Comparison of ENCODE assay signal across 27 cellular contexts in the genomic region with DNA sequence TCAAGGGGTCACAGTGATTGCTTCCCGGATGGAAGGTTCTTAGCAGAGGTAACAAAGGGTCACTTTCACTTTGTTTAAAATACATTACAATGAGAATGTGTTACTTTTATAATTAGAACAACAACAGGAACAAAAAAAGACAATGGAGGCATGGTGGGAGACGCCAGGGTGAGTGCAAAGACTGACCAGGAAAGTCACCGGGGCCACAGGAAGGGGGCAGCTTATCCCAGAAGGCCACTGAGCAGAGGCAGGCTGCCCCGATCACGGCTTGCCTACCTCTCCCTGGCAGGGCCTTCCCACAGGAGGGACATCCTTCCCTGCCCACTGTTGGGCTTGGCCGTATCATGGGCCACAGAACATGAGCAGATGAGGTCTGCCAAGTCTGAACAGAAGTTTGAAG. TPM values are rescaled to one million over a fixed set of nuclear protein-coding genes. Genes with fewer than 3 reads are reported as not detected.
"Had no signal": no experiment of that assay in that cellular context is flagged by ENCODE, and none has a peak within 500 bp of the region (broad histone marks: within the 10 kb centered on the region; RNA-seq: fewer than 3 reads in every experiment).

No MANE protein-coding gene starts in this region.

- H3K27ac ChIP-seq: heart left ventricle, left lung, lower lobe of right lung, pancreas, suprapubic skin, thyroid gland, upper lobe of left lung, uterus had no signal

- H3K9me3 ChIP-seq: heart left ventricle, left lung, lower lobe of right lung, pancreas, suprapubic skin, thyroid gland, upper lobe of left lung, uterus had no signal

- H3K4me1 Mint-ChIP-seq: memory B cell, mesothelial cell of epicardium, natural killer cell had no signal

- ATAC-seq: esophagus mucosa; heart left ventricle; left lung; lower lobe of right lung; natural killer cell; pancreas; right cardiac atrium; stimulated activated naive CD8-positive, alpha-beta T cell treated with anti-CD3 and anti-CD28 coated beads, Interleukin-15, Interleukin-2, amounts not matched to agents 100 U/mL and 50 U/mL, for 24 hours had no signal

- H3K27me3 ChIP-seq: dorsolateral prefrontal cortex, pancreas, thyroid gland, upper lobe of left lung, uterus had no signal

- H3K4me1 ChIP-seq: heart left ventricle, left lung, lower lobe of right lung, pancreas, suprapubic skin, thyroid gland, upper lobe of left lung, uterus had no signal

- H3K4me3 ChIP-seq: heart left ventricle, left lung, lower lobe of right lung, pancreas, smooth muscle cell, suprapubic skin, thyroid gland, upper lobe of left lung, uterus had no signal

- DNase-seq: cortex of kidney; dorsolateral prefrontal cortex; effector CD8-positive, alpha-beta T cell; heart left ventricle; hippocampal formation; islet precursor cell; left lung; lower lobe of right lung; natural killer cell; occipital lobe; right cardiac atrium; stimulated activated CD4-positive, alpha-beta T cell treated with anti-CD3 and anti-CD28 coated beads, Interleukin-2, amount 100 ng/mL, for 48 hours; stimulated activated naive CD8-positive, alpha-beta T cell treated with anti-CD3 and anti-CD28 coated beads, Interleukin-15, Interleukin-2, amounts not matched to agents 100 U/mL and 50 U/mL, for 24 hours; thyroid gland; uterus had no signal

- H3K4me2 ChIP-seq: smooth muscle cell had no signal

- H3K4me3 Mint-ChIP-seq: memory B cell, mesothelial cell of epicardium, natural killer cell, neural crest cell had no signal

- H3K27ac Mint-ChIP-seq: memory B cell, mesothelial cell of epicardium, natural killer cell, progenitor cell of endocrine pancreas had no signal

- H3K36me3 Mint-ChIP-seq: memory B cell, mesothelial cell of epicardium, natural killer cell had no signal

- H3K9me3 Mint-ChIP-seq: memory B cell, mesothelial cell of epicardium, natural killer cell, neural crest cell had no signal

- FAIRE-seq: endometrium, frontal cortex, pancreas had no signal

- H3K36me3 ChIP-seq: heart left ventricle, left lung, lower lobe of right lung, pancreas, suprapubic skin, thyroid gland, upper lobe of left lung, uterus had no signal

RNA-seq across cellular contexts. Expression of gene ENO4, which starts 46.8 kb away (rescaled TPM):
- total RNA-seq: esophagus mucosa, glomerular endothelial cell, natural killer cell had no signal
